8 cellular contexts compared by ENCODE assay signal in the genomic region with DNA sequence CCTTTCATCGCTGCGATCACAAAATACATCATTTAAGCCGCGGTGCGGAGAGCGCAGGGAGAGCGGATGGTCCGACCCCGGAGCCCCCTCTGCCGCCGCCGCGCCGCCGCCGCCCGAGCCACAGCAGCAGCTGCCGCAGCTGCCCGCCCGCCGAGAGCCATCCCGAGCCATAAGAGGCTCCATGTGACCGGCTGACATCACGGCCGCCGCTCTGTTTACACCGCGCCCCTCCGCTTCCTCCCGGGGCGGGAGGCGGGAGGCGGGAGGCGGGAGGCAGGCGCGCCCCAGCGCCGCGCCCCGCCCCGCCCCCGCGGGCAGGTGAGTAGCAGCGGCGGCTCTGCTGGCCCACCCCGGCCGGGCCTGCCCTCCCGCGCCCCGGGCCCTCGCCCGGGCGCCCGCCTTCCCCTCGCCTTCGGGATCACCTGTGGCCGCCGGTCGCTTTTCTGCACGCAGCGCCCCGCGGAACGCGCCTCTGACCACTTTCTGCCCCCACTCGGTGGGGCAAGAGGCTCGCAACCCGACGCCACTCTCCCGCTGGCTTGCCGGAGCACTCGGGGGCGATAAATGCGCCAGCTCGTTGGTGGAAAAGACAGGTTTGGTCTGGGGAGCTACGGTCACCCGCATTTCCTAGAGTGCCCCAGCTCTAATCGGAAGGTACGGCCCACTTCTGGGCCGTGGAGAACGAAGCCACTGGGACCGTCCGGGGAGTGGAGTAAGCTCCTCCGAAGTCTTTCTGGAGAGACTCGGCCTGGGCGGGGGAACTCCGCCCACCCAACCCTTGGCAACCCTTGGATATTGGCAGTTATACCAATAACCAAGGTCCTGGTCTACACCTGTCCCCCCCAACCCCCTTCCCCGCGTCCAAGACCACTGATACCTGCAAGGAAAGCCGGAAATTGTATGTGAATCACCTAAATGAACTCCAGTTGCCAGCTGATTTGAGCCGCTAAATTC.
DNase-seq lines count a peak whose midpoint lies in the region; ATAC-seq and TF ChIP-seq lines count a peak whose summit lies in the region.

No MANE protein-coding gene starts in this region.

- intact Hi-C loops in gastrocnemius medialis (cut with DNase I; ENCODE audit: low total_unique reads): loop anchor here (2.0 to 5.0 kb wide), 5 partner anchors 56 to 340 kb away; no protein-coding TSS in a partner anchor

- peak; percentile 90 to 95 for TF ChIP-seq POLR2A in gastrocnemius medialis (IDR thresholded peaks at IDR 0.05)

- H3K4me1 ChIP-seq in gastrocnemius medialis: peaks cover 31 to 43% of the 10 kb centered on the region in 2 donors

- H3K4me3 ChIP-seq in iPS-11a (ENCODE audit: low read depth, low read length) (peak overlapping the region; percentile 61), gastrocnemius medialis (peak overlapping the region; percentile 75 to 83 (median 76))

- DNase-seq in GM10266 (ENCODE audit: extremely low spot score): peak; percentile 90
- DNase-seq in NCI-H1105 treated with DMSO at 0.1 percent for 48 hours (lab: John Stamatoyannopoulos, UW): peak; percentile 91
- peak; percentile 83 for DNase-seq in T-helper 9 cell
- peak; percentile 72 for DNase-seq in astrocyte of the hippocampus (ENCODE audit: low read depth, low spot score)
- DNase-seq in gastrocnemius medialis: peak; percentile 89 to 91
- no peak for DNase-seq in UCSD-AML1 (lab: John Stamatoyannopoulos, UW; ENCODE audit: unreplicated experiment)

- in situ Hi-C loops in gastrocnemius medialis (cut with MboI; ENCODE audit: low sequenced_read_pairs in 4 of 4): loop anchor here in 2 of 4 donors (25.0 kb wide), 1 partner anchor 1245 kb away; no protein-coding TSS in a partner anchor

- H3K36me3 ChIP-seq in gastrocnemius medialis: no peaks in the 10 kb centered on the region

- H3K27me3 ChIP-seq in gastrocnemius medialis: no peaks in the 10 kb centered on the region

- H3K9me3 ChIP-seq in gastrocnemius medialis: no peaks in the 10 kb centered on the region

- peak; percentile 46 for TF ChIP-seq CTCF in GM10266 (IDR thresholded peaks at IDR 0.05; ENCODE audit: control insufficient read depth, insufficient read depth, low read depth, missing control alignments)
- TF ChIP-seq CTCF in gastrocnemius medialis (IDR thresholded peaks at IDR 0.05 in 4 of 5, conservative IDR thresholded peaks at IDR 0.05 in 1 of 5): peak in 4 of 5 experiments; percentile 16 to 17 (median 16)

- ATAC-seq in HG02571 (IDR thresholded peaks at IDR 0.05; ENCODE audit: unreplicated experiment) (peak; percentile 84), gastrocnemius medialis (peak; percentile 83 to 84)

- H3K27ac ChIP-seq in gastrocnemius medialis: peak overlapping the region; percentile 86 to 98 (median 97)
